Comparison of ENCODE assay signal across 9 cellular contexts in genomic region chr6:6723792-6724318, GRCh38.
DNase-seq lines count a peak whose midpoint lies in the region; ATAC-seq, FAIRE-seq and TF ChIP-seq lines count a peak whose summit lies in the region.
"Had no signal": no experiment of that assay in that cellular context is flagged by ENCODE, and none has a peak within 500 bp of the region (broad histone marks: within the 10 kb centered on the region; RNA-seq: fewer than 3 reads in every experiment).

No MANE protein-coding gene starts in this region.

- TF ChIP-seq CTCF in HCT116 (IDR thresholded peaks at IDR 0.05 in 2 of 3, conservative IDR thresholded peaks at IDR 0.05 in 1 of 3; ENCODE audit: borderline replicate concordance in 1 of 3, insufficient read depth in 1 of 3, low read depth in 2 of 3, low read length in 2 of 3) (no peak), body of pancreas (IDR thresholded peaks at IDR 0.05) (no peak), liver (IDR thresholded peaks at IDR 0.05; ENCODE audit: low read depth, low read length, missing input control) (no peak), spleen (IDR thresholded peaks at IDR 0.05 in 8 of 11, conservative IDR thresholded peaks at IDR 0.05 in 3 of 11) (no peak)

- RAD21 ChIA-PET in HCT116 (lab: Charles Lee; ENCODE audit: low non-redundant PET in 1 of 2, low total read pairs in 2 of 2, uncharacterized antibody in 2 of 2, unreplicated experiment in 2 of 2) = no interaction called here

- H3K79me2 ChIP-seq in HCT116 (ENCODE audit: insufficient read depth, low read length) = no peaks in the 10 kb centered on the region

- H4K20me1 ChIP-seq in HCT116 (ENCODE audit: insufficient read depth) = no peaks in the 10 kb centered on the region

- H3K27ac ChIP-seq in HCT116 (ENCODE audit: low read depth, low read length) = no peak overlapping the region
- peak overlapping the region; percentile 48 to 89 (median 87) for H3K27ac ChIP-seq in body of pancreas
- H3K27ac ChIP-seq in liver (ENCODE audit: low read depth in 1 of 2, low read length in 2 of 2) = peak overlapping the region; percentile 94 to 96
- H3K27ac ChIP-seq in spleen = peak overlapping the region; percentile 49 to 90 (median 84)

- no peak for TF ChIP-seq POLR2A in HCT116 (IDR thresholded peaks at IDR 0.05; ENCODE audit: borderline replicate concordance, extremely low read depth, insufficient read depth, insufficient read length)
- no peak for TF ChIP-seq POLR2A in body of pancreas (IDR thresholded peaks at IDR 0.05)
- no peak for TF ChIP-seq POLR2A in spleen (IDR thresholded peaks at IDR 0.05)

- FAIRE-seq in RCC 7860 (lab: Jason Lieb, UNC) = no peak

- no TSS peak for BruUV-seq in HCT116 (replicated peaks; lab: Mats Ljungman, UMichigan)

- H3K9me3 ChIP-seq in HCT116 (ENCODE audit: control insufficient read depth in 1 of 2, insufficient read depth in 1 of 2, low read depth in 1 of 2, low read length in 2 of 2) = no peaks in the 10 kb centered on the region
- H3K9me3 ChIP-seq in body of pancreas = no peaks in the 10 kb centered on the region
- H3K9me3 ChIP-seq in liver (ENCODE audit: control insufficient read depth in 4 of 4, low read length in 3 of 4) = no peaks in the 10 kb centered on the region
- no peaks in the 10 kb centered on the region for H3K9me3 ChIP-seq in spleen

- no peaks in the 10 kb centered on the region for H3K9me2 ChIP-seq in HCT116 (ENCODE audit: insufficient read depth)

- DNase-seq in HCT116 (ENCODE audit: low read depth, low spot score) (no peak), body of pancreas (peak in 1 of 4 donors; percentile 28), spleen (no peak), RCC 7860 (ENCODE audit: low spot score) (no peak), NCI-H1417 treated with DMSO at 0.1 percent for 48 hours (lab: John Stamatoyannopoulos, UW) (no peak), NCI-H526 (lab: John Stamatoyannopoulos, UW) (no peak)
- DNase-seq: NCI-H524 treated with DMSO at 0.1 percent for 48 hours had no signal

- CTCF ChIA-PET in HCT116 (lab: Charles Lee) = interaction anchor here (1.0 to 3.5 kb wide), 4 partner anchors 10 to 519 kb away, joined by 3 to 11 read pairs (median 4); no protein-coding TSS in a partner anchor

- TF ChIP-seq RAD21 in HCT116 (IDR thresholded peaks at IDR 0.05; ENCODE audit: low read depth) (no peak), liver (IDR thresholded peaks at IDR 0.05) (no peak)

- POLR2A ChIA-PET in HCT116 (lab: Charles Lee) = no interaction called here

- H3K27me3 ChIP-seq in HCT116 (ENCODE audit: insufficient read depth, low read length) (no peaks in the 10 kb centered on the region), body of pancreas (no peaks in the 10 kb centered on the region), liver (ENCODE audit: control insufficient read depth in 4 of 4, insufficient read depth in 4 of 4, low read length in 3 of 4) (no peaks in the 10 kb centered on the region), spleen (replicated peaks in 1 of 7) (peaks cover 0 to 4% (median 0%) of the 10 kb centered on the region in 7 donors)

- no peak overlapping the region for H3K4me2 ChIP-seq in HCT116 (ENCODE audit: low read length)

- H3K4me1 ChIP-seq in HCT116 (ENCODE audit: control insufficient read depth in 1 of 2, insufficient read depth in 2 of 2, low read length in 2 of 2) (peaks cover 0 to 20% of the 10 kb centered on the region in 2 experiments; a peak in 2 of 4 replicates), body of pancreas (peaks cover 35% of the 10 kb centered on the region), liver (ENCODE audit: control insufficient read depth in 4 of 4, insufficient read depth in 4 of 4, low read length in 3 of 4) (peaks cover 10 to 36% (median 20%) of the 10 kb centered on the region in 4 donors), spleen (peaks cover 12 to 51% (median 25%) of the 10 kb centered on the region in 6 donors)

- H2AFZ ChIP-seq in HCT116 (ENCODE audit: low read depth, low read length, poor library complexity, severe bottlenecking) = peak overlapping the region; percentile 89

- intact Hi-C loops in HCT116 (cut with micrococcal nuclease) = loop anchor here (1.0 to 10.0 kb wide), 3 partner anchors 515 to 891 kb away; no protein-coding TSS in a partner anchor
- intact Hi-C loops in body of pancreas (cut with DNase I) = no loop called here
- intact Hi-C loops in spleen (cut with DNase I; ENCODE audit: low total_unique reads) = no loop called here

- ATAC-seq in HCT116 (no peak), body of pancreas (peak; percentile 13), HG02840 (IDR thresholded peaks at IDR 0.05; ENCODE audit: low FRiP score, unreplicated experiment) (no peak)

- 19 to 25% methylated on average over 10 of the region's 10 CpGs for WGBS in body of pancreas, 2 donors
- WGBS in liver = 24% methylated on average over 10 of the region's 10 CpGs
- 20 to 27% (median 22%) methylated on average over 10 of the region's 10 CpGs for WGBS in spleen, 5 donors

- H3K4me3 ChIP-seq in HCT116 (replicated peaks in 1 of 2; ENCODE audit: low read depth in 1 of 2, low read length in 2 of 2) = no peak overlapping the region
- H3K4me3 ChIP-seq in body of pancreas = no peak overlapping the region
- peak overlapping the region; percentile 19 to 54 (median 30) for H3K4me3 ChIP-seq in liver (ENCODE audit: low read depth in 1 of 3, low read length in 3 of 3)
- H3K4me3 ChIP-seq in spleen = peak overlapping the region in 3 of 8 donors; percentile 15 to 54 (median 31)

- H3K36me3 ChIP-seq in HCT116 (ENCODE audit: control insufficient read depth in 1 of 2, insufficient read depth in 2 of 2, low read length in 2 of 2) = no peaks in the 10 kb centered on the region
- no peaks in the 10 kb centered on the region for H3K36me3 ChIP-seq in body of pancreas (replicated peaks in 1 of 2; ENCODE audit: insufficient read depth in 1 of 2, low read depth in 2 of 2)
- H3K36me3 ChIP-seq in liver (ENCODE audit: control insufficient read depth in 4 of 4, insufficient read depth in 3 of 4, low read depth in 1 of 4, low read length in 3 of 4) = no peaks in the 10 kb centered on the region
- no peaks in the 10 kb centered on the region for H3K36me3 ChIP-seq in spleen

- H3K9ac ChIP-seq in HCT116 (ENCODE audit: low read length) (no peak overlapping the region), liver (ENCODE audit: low read depth in 1 of 2, low read length in 2 of 2) (peak overlapping the region; percentile 44 to 76)

TF ChIP-seq in HCT116, 20 proteins besides CTCF, POLR2A, EP300 and RAD21:
- no peak for TF ChIP-seq TCF7L2 (IDR thresholded peaks at IDR 0.05; ENCODE audit: borderline replicate concordance, extremely low read depth, insufficient read depth, insufficient read length)
- no peak for TF ChIP-seq ZFX (IDR thresholded peaks at IDR 0.05)
TF ChIP-seq in HCT116: peak in this region for 0.

TF ChIP-seq in liver, 16 proteins besides CTCF, POLR2A, EP300 and RAD21 (continues in another document):
- TF ChIP-seq NR2F2 (IDR thresholded peaks at IDR 0.05) (peak; percentile 6), ATF3 (IDR thresholded peaks at IDR 0.05) (no peak), TAF1 (conservative IDR thresholded peaks at IDR 0.05) (no peak), HNF4G (IDR thresholded peaks at IDR 0.05) (peak; percentile 28), JUND (IDR thresholded peaks at IDR 0.05) (no peak), GABPA (IDR thresholded peaks at IDR 0.05 in 1 of 2, conservative IDR thresholded peaks at IDR 0.05 in 1 of 2) (no peak), HNF4A (conservative IDR thresholded peaks at IDR 0.05) (peak; percentile 66 to 77), FOXA1 (IDR thresholded peaks at IDR 0.05) (no peak), ZBTB33 (IDR thresholded peaks at IDR 0.05) (no peak), REST (IDR thresholded peaks at IDR 0.05) (no peak), EGR1 (IDR thresholded peaks at IDR 0.05; ENCODE audit: low read depth in 2 of 2) (peak in 1 of 2 donors; percentile 51), YY1 (IDR thresholded peaks at IDR 0.05) (no peak)

Comparison
In these comparisons a context has a peak if more than half of its experiments do, and no peak if none do; other contexts are left out.
1. H3K4me3 ChIP-seq: peak in liver (3 of 3); none in HCT116 (0 of 2) and body of pancreas (0 of 2).